Comparison of ENCODE assay signal across 7 cellular contexts in genomic region chr12:55816876-55817351, GRCh38. TPM values are rescaled to one million over a fixed set of nuclear protein-coding genes. Genes with fewer than 3 reads are reported as not detected.
DNase-seq lines count a peak whose midpoint lies in the region; ATAC-seq and TF ChIP-seq lines count a peak whose summit lies in the region.
"Had no signal": no experiment of that assay in that cellular context is flagged by ENCODE, and none has a peak within 500 bp of the region (broad histone marks: within the 10 kb centered on the region; RNA-seq: fewer than 3 reads in every experiment).

No MANE protein-coding gene starts in this region.

- H3K9me3 ChIP-seq in psoas muscle = no peaks in the 10 kb centered on the region

- intact Hi-C loops in psoas muscle (cut with DNase I) = loop anchor here (5.0 to 10.0 kb wide), 2 partner anchors 110 to 142 kb away; partner anchors contain the start of gene PYM1 (in 1 of the 2)

- H3K4me3 ChIP-seq in psoas muscle = peak overlapping the region; percentile 84

- H3K4me1 Mint-ChIP-seq in chondrocyte (ENCODE audit: low read depth) = peaks cover 45% of the 10 kb centered on the region

- H3K27me3 Mint-ChIP-seq in chondrocyte (ENCODE audit: low read depth) = no peaks in the 10 kb centered on the region

- ATAC-seq in psoas muscle (peak in 1 of 4 donors; percentile 22), HG03520 (IDR thresholded peaks at IDR 0.05; ENCODE audit: unreplicated experiment) (no peak)

- H3K36me3 ChIP-seq in psoas muscle (ENCODE audit: insufficient read depth in 1 of 2, low read depth in 1 of 2) = peaks cover 10 to 56% of the 10 kb centered on the region in 2 donors

- DNase-seq in HPDE6-E6E7 (ENCODE audit: extremely low spot score) = peak; percentile 34
- DNase-seq in chondrocyte (ENCODE audit: low spot score) = no peak
- DNase-seq in psoas muscle = no peak
- DNase-seq in SIG-M5 (lab: John Stamatoyannopoulos, UW) = no peak
- no peak for DNase-seq in NCI-H345 (lab: John Stamatoyannopoulos, UW)

- H3K36me3 Mint-ChIP-seq in chondrocyte (ENCODE audit: low read depth) = peaks cover 5% of the 10 kb centered on the region

- no peaks in the 10 kb centered on the region for H3K9me3 Mint-ChIP-seq in chondrocyte (ENCODE audit: low read depth)

- peaks cover 43% of the 10 kb centered on the region for H3K4me1 ChIP-seq in psoas muscle

- peak overlapping the region; percentile 85 for H3K27ac ChIP-seq in psoas muscle

- peak; percentile 18 for TF ChIP-seq CTCF in chondrocyte (IDR thresholded peaks at IDR 0.05)
- TF ChIP-seq CTCF in psoas muscle (IDR thresholded peaks at IDR 0.05) = no peak

- 1 to 3% (median 1%) methylated on average over 14 of the region's 14 CpGs for WGBS in psoas muscle, 3 donors

- H3K27me3 ChIP-seq in psoas muscle (ENCODE audit: insufficient read depth in 3 of 3, low read length in 2 of 3) = no peaks in the 10 kb centered on the region

- H3K27ac Mint-ChIP-seq in chondrocyte (ENCODE audit: unreplicated experiment) = no peak overlapping the region

- H3K4me3 Mint-ChIP-seq in chondrocyte (ENCODE audit: unreplicated experiment) = no peak overlapping the region

RNA-seq across cellular contexts. Expression of gene SARNP, which starts 0.6 kb away (rescaled TPM):
- total RNA-seq in chondrocyte (54.0 to 58.8 TPM (median 58.7 TPM) in 3 replicates), psoas muscle (10 to 100 TPM; 38.3 to 52.6 (median 43.0) TPM)
- 10 to 100 TPM; 72.6 to 98.0 (median 81.5) TPM for polyA plus RNA-seq in psoas muscle

RNA-seq across cellular contexts. Expression of gene ORMDL2, which starts 0.9 kb away (rescaled TPM):
- total RNA-seq in chondrocyte (31.4 to 32.9 TPM (median 32.1 TPM) in 3 replicates), psoas muscle (10 to 100 TPM; 12.6 to 27.2 (median 15.0) TPM)
- polyA plus RNA-seq in psoas muscle = 10 to 100 TPM; 21.6 to 68.2 (median 24.3) TPM

RNA-seq across cellular contexts. Expression of gene DNAJC14, which starts 12.5 kb away (rescaled TPM):
- 28.3 to 34.3 TPM (median 29.5 TPM) in 3 replicates for total RNA-seq in chondrocyte
- total RNA-seq in psoas muscle = 10 to 100 TPM; 10.8 to 15.5 (median 12.6) TPM
- polyA plus RNA-seq in psoas muscle = 10 to 100 TPM; 10.5 to 23.8 (median 20.1) TPM

RNA-seq across cellular contexts. Expression of gene MMP19, which starts 25.8 kb away (rescaled TPM):
- total RNA-seq in chondrocyte (12.9 to 17.8 TPM (median 16.1 TPM) in 3 replicates), psoas muscle (1 to 10 TPM; 1.4 to 2.8 (median 1.8) TPM)
- 1 to 10 TPM in 2 of 3 donors, under 1 TPM in 1; 0.66 to 4.1 (median 1.1) TPM for polyA plus RNA-seq in psoas muscle
- total RNA-seq: NCI-H460 had no signal
